In the genomic region with DNA sequence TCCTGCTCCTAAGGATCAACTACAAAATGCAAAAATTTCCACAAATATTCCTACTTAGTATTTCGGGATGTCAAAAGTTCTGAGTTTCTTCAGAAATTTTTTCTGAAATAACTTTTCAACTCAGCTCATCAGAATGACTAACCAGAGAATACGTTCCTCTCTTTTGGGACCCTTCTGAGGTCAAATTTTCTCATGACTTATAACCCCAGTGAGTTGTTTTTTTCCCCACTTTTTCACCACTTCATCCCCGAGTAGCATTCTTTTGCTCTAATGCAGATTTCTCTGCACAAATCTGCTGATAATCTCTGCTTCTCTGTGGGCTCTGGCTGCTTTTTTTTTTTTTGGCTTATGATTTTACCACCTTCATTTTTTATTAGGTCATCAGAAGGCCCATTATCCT, we compare ENCODE assay signal across 15 cellular contexts. TPM values are rescaled to one million over a fixed set of nuclear protein-coding genes. Genes with fewer than 3 reads are reported as not detected.
A peak's percentile ranks its signal among the peaks of the same experiment; 100 is the strongest.
DNase-seq lines count a peak whose midpoint lies in the region; TF ChIP-seq lines count a peak whose summit lies in the region.
"Had no signal": no experiment of that assay in that cellular context is flagged by ENCODE, and none has a peak within 500 bp of the region (broad histone marks: within the 10 kb centered on the region; RNA-seq: fewer than 3 reads in every experiment).

No MANE protein-coding gene starts in this region.

- H3K27ac ChIP-seq in Peyer's patch = peak overlapping the region in 3 of 4 donors; percentile 47 to 78 (median 63)
- no peak overlapping the region for H3K27ac ChIP-seq in fibroblast of lung (ENCODE audit: insufficient read depth, low read length)
- peak overlapping the region; percentile 55 to 89 (median 81) for H3K27ac ChIP-seq in spleen
- H3K27ac ChIP-seq: A549 had no signal

- H3K9me3 ChIP-seq in Peyer's patch = no peaks in the 10 kb centered on the region
- H3K9me3 ChIP-seq in fibroblast of lung (ENCODE audit: control insufficient read depth, insufficient read depth, low read depth, low read length) = no peaks in the 10 kb centered on the region
- no peaks in the 10 kb centered on the region for H3K9me3 ChIP-seq in spleen
- H3K9me3 ChIP-seq: A549 had no signal

- H3K36me3 ChIP-seq in Peyer's patch (no peaks in the 10 kb centered on the region), fibroblast of lung (ENCODE audit: control insufficient read depth, insufficient read depth, low read length) (no peaks in the 10 kb centered on the region), spleen (no peaks in the 10 kb centered on the region)

- H2AFZ ChIP-seq in fibroblast of lung (ENCODE audit: low read length) = no peak overlapping the region

- DNase-seq in activated CD4-positive, alpha-beta T cell treated with anti-CD3 and anti-CD28 coated beads, Interleukin-2, amount 10 ng/mL, durations not matched to agents 24 days and 14 days = no peak
- DNase-seq in activated CD4-positive, alpha-beta T cell treated with anti-CD3 and anti-CD28 coated beads for 1 hour = no peak
- DNase-seq in Peyer's patch = no peak
- no peak for DNase-seq in fibroblast of lung (ENCODE audit: low read depth in 2 of 2)
- no peak for DNase-seq in spleen
- no peak for DNase-seq in NCI-H2227 treated with DMSO at 0.1 percent for 48 hours (lab: John Stamatoyannopoulos, UW)
- DNase-seq in EL = no peak
- DNase-seq in NCI-H1930 (lab: John Stamatoyannopoulos, UW) = no peak
- DNase-seq: amygdala, foreskin melanocyte, NCI-H1092, PC-3, retina had no signal

- WGBS in spleen, 5 donors = 61 to 79% (median 65%) methylated on average over 3 of the region's 3 CpGs

- no peak overlapping the region for H3K4me3 ChIP-seq in Peyer's patch
- H3K4me3 ChIP-seq in fibroblast of lung (replicated peaks in 1 of 4; ENCODE audit: control extremely low read depth in 1 of 4, insufficient read depth in 1 of 4, low read depth in 3 of 4, low read length in 4 of 4) = no peak overlapping the region
- H3K4me3 ChIP-seq in spleen = no peak overlapping the region
- H3K4me3 ChIP-seq: A549 had no signal

- TF ChIP-seq CTCF in Peyer's patch (IDR thresholded peaks at IDR 0.05) (no peak), fibroblast of lung (conservative IDR thresholded peaks at IDR 0.05 in 1 of 2, IDR thresholded peaks at IDR 0.05 in 1 of 2; ENCODE audit: low read depth in 1 of 2, low read length in 2 of 2) (no peak), spleen (IDR thresholded peaks at IDR 0.05 in 8 of 11, conservative IDR thresholded peaks at IDR 0.05 in 3 of 11) (no peak)

- peaks cover 10% of the 10 kb centered on the region for H3K36me3 Mint-ChIP-seq in activated CD4-positive, alpha-beta T cell treated with anti-CD3 and anti-CD28 coated beads, Interleukin-2, amount 10 ng/mL, durations not matched to agents 24 days and 14 days (ENCODE audit: low read depth)

- peak overlapping the region; percentile 30 for H3K4me2 ChIP-seq in fibroblast of lung (ENCODE audit: extremely low read depth, insufficient read depth, low read length)
- H3K4me2 ChIP-seq: A549 had no signal

- no peaks in the 10 kb centered on the region for H4K20me1 ChIP-seq in fibroblast of lung (ENCODE audit: control insufficient read depth, extremely low read depth, insufficient read depth, low read length)

- H3K27me3 Mint-ChIP-seq in activated CD4-positive, alpha-beta T cell treated with anti-CD3 and anti-CD28 coated beads, Interleukin-2, amount 10 ng/mL, durations not matched to agents 24 days and 14 days = no peaks in the 10 kb centered on the region

- H3K27me3 ChIP-seq in Peyer's patch (no peaks in the 10 kb centered on the region), fibroblast of lung (ENCODE audit: control insufficient read depth, insufficient read depth, low read length) (no peaks in the 10 kb centered on the region), spleen (replicated peaks in 1 of 7) (no peaks in the 10 kb centered on the region)

- TF ChIP-seq POLR2A in Peyer's patch (IDR thresholded peaks at IDR 0.05) (no peak), spleen (IDR thresholded peaks at IDR 0.05) (no peak)

- H3K4me1 ChIP-seq in Peyer's patch (peaks cover 0 to 24% (median 16%) of the 10 kb centered on the region in 4 donors), fibroblast of lung (ENCODE audit: control insufficient read depth, extremely low read depth, insufficient read depth, low read length) (peaks cover 2% of the 10 kb centered on the region), spleen (peaks cover 29 to 91% (median 60%) of the 10 kb centered on the region in 6 donors)
- H3K4me1 ChIP-seq: A549 had no signal

- H3K4me1 Mint-ChIP-seq in activated CD4-positive, alpha-beta T cell treated with anti-CD3 and anti-CD28 coated beads, Interleukin-2, amount 10 ng/mL, durations not matched to agents 24 days and 14 days = peaks cover 70% of the 10 kb centered on the region

- no peak overlapping the region for H3K9ac ChIP-seq in fibroblast of lung (ENCODE audit: insufficient read depth, low read length)

- intact Hi-C loops in activated CD4-positive, alpha-beta T cell treated with anti-CD3 and anti-CD28 coated beads, Interleukin-2, amount 10 ng/mL, durations not matched to agents 24 days and 14 days (cut with micrococcal nuclease) = loop anchor here (1.0 to 2.0 kb wide), 4 partner anchors 20 to 157 kb away; no protein-coding TSS in a partner anchor
- intact Hi-C loops in spleen (cut with DNase I; ENCODE audit: low total_unique reads) = no loop called here

- H3K27ac Mint-ChIP-seq in activated CD4-positive, alpha-beta T cell treated with anti-CD3 and anti-CD28 coated beads, Interleukin-2, amount 10 ng/mL, durations not matched to agents 24 days and 14 days = peak overlapping the region; percentile 90

- peak overlapping the region; percentile 74 for H3K4me3 Mint-ChIP-seq in activated CD4-positive, alpha-beta T cell treated with anti-CD3 and anti-CD28 coated beads, Interleukin-2, amount 10 ng/mL, durations not matched to agents 24 days and 14 days

- H3K79me2 ChIP-seq in fibroblast of lung (ENCODE audit: control insufficient read depth, insufficient read depth, low read length) = peaks cover 24% of the 10 kb centered on the region

- peaks cover 6% of the 10 kb centered on the region for H3K9me3 Mint-ChIP-seq in activated CD4-positive, alpha-beta T cell treated with anti-CD3 and anti-CD28 coated beads, Interleukin-2, amount 10 ng/mL, durations not matched to agents 24 days and 14 days

RNA-seq across cellular contexts. Expression of a gene that starts 41.5 kb away (rescaled TPM):
- total RNA-seq in activated CD4-positive, alpha-beta T cell treated with anti-CD3 and anti-CD28 coated beads, Interleukin-2, amount 10 ng/mL, durations not matched to agents 24 days and 14 days = 8.7 and 8.8 TPM in 2 replicates
- 10 to 100 TPM; 14.2 to 46.2 (median 23.2) TPM for total RNA-seq in Peyer's patch
- 45.2 and 62.6 TPM in 2 replicates for total RNA-seq in fibroblast of lung
- 10.9 and 20.4 TPM in 2 replicates for polyA plus RNA-seq in fibroblast of lung
- 9.7 and 20.1 TPM in 2 replicates for polyA plus RNA-seq in fibroblast of lung (2012)
- 3.1 and 7.1 TPM in 2 replicates for polyA minus RNA-seq in fibroblast of lung (ENCODE audit: low replicate concordance)
- 10 to 100 TPM; 28.8 to 55.0 (median 39.3) TPM for total RNA-seq in spleen
- polyA plus RNA-seq in spleen = 1 to 10 TPM; 7.2 to 9.8 (median 8.4) TPM
- total RNA-seq: HepG2 had no signal
- polyA plus RNA-seq: HepG2 had no signal
